Comparison of ENCODE assay signal across 8 cellular contexts in the genomic region with DNA sequence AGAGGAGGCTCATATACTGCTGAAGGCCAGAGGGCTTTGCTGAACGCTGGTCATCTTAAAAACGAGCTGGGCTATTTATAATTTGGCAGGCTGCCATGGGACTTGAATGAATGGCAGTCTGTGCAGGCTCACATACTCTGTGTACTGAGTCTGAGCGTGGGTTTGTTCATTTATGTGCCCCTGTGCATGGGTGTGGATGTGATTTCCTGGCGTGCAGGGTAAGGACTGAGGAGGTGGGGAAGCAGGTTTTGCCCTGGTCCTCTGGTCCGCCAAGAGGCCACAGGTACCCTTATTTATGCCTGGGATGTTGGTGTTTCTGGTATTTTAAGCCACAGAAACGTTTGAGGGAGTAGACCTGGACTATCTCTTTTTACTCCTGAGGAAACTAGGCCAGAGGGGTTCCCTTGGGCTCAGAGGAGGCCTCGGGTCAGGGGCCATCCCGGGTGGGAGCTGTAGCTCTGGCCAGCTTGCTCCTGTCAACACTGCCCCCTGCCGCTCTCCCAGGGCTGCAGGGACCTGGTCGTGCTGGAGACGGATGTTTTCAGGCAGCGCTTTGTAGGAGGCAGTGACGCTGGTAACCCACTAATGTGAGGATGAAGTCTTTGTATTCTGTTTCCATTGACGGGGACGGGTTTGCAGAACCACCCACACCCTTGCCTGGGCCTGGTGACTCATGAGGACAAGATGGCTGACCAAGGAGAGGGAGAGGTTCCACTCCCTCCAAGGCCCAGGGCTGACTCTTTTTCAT.
A peak's percentile ranks its signal among the peaks of the same experiment; 100 is the strongest.
DNase-seq lines count a peak whose midpoint lies in the region; ATAC-seq and TF ChIP-seq lines count a peak whose summit lies in the region.

No MANE protein-coding gene starts in this region.

- no peak for TF ChIP-seq EP300 in sigmoid colon (IDR thresholded peaks at IDR 0.05)

- H3K27ac ChIP-seq in KOPT-K1 (ENCODE audit: low read depth, low read length, poor library complexity, severe bottlenecking) (peak overlapping the region; percentile 97), right cardiac atrium (ENCODE audit: low read length) (peak overlapping the region; percentile 70), sigmoid colon (peak overlapping the region in 3 of 4 donors; percentile 3 to 60 (median 10))

- H3K36me3 ChIP-seq in KOPT-K1 (ENCODE audit: insufficient read depth, low read length): peaks cover 8% of the 10 kb centered on the region; the same call in 1 of the 2 replicates
- no peaks in the 10 kb centered on the region for H3K36me3 ChIP-seq in sigmoid colon

- no peak overlapping the region for H3K4me3 ChIP-seq in astrocyte of the cerebellum (ENCODE audit: low read depth, low read length)
- no peak overlapping the region for H3K4me3 ChIP-seq in right cardiac atrium (ENCODE audit: low read length)
- no peak overlapping the region for H3K4me3 ChIP-seq in sigmoid colon

- no peaks in the 10 kb centered on the region for H3K27me3 ChIP-seq in right cardiac atrium (ENCODE audit: control insufficient read depth, insufficient read depth)
- H3K27me3 ChIP-seq in sigmoid colon: no peaks in the 10 kb centered on the region

- DNase-seq in T1000 (lab: John Stamatoyannopoulos, UW): peak; percentile 50
- DNase-seq in astrocyte of the cerebellum (ENCODE audit: low read depth): peak; percentile 79
- peak; percentile 86 to 89 (median 88) for DNase-seq in right cardiac atrium
- peak; percentile 78 for DNase-seq in sigmoid colon
- DNase-seq in AML-193 (lab: John Stamatoyannopoulos, UW): no peak

- in situ Hi-C loops in astrocyte of the cerebellum (cut with HindIII; ENCODE audit: low sequenced_read_pairs): no loop called here

- TF ChIP-seq POLR2A in sigmoid colon (IDR thresholded peaks at IDR 0.05): no peak

- WGBS in right cardiac atrium: 17% methylated on average over 15 of the region's 15 CpGs
- WGBS in sigmoid colon, 2 donors: 29 to 37% methylated on average over 15 of the region's 15 CpGs

- intact Hi-C loops in right cardiac atrium (cut with DNase I): loop anchor here in 1 of 4 donors (10.0 kb wide), 1 partner anchor 196 kb away; no protein-coding TSS in a partner anchor
- intact Hi-C loops in sigmoid colon (cut with DNase I): no loop called here

- H3K9me3 ChIP-seq in KOPT-K1 (ENCODE audit: insufficient read depth, low read length, poor library complexity, severe bottlenecking) (peaks cover 7% of the 10 kb centered on the region), right cardiac atrium (ENCODE audit: control insufficient read depth, low read length) (no peaks in the 10 kb centered on the region), sigmoid colon (no peaks in the 10 kb centered on the region)

- ATAC-seq in GM18520 (IDR thresholded peaks at IDR 0.05; ENCODE audit: unreplicated experiment) (peak; percentile 39), right cardiac atrium (peak; percentile 77 to 94), GM19324 (IDR thresholded peaks at IDR 0.05; ENCODE audit: low FRiP score, unreplicated experiment) (no peak)

- peaks cover 20% of the 10 kb centered on the region for H3K4me1 ChIP-seq in right cardiac atrium (ENCODE audit: control insufficient read depth, insufficient read depth, low read length)
- H3K4me1 ChIP-seq in sigmoid colon: peaks cover 2 to 20% (median 17%) of the 10 kb centered on the region in 4 donors

- TF ChIP-seq CTCF in astrocyte of the cerebellum (IDR thresholded peaks at IDR 0.05; ENCODE audit: low read depth, low read length, missing control alignments) (peak; percentile 72), sigmoid colon (IDR thresholded peaks at IDR 0.05) (no peak)

Comparison
In these comparisons a context has a peak if more than half of its experiments do, and no peak if none do; other contexts are left out.
1. H3K27ac ChIP-seq: peak in every context shown above with its lines; median percentile 97 in KOPT-K1; 70 in right cardiac atrium; 10 in sigmoid colon.
2. DNase-seq: peak in T1000 (single experiment), astrocyte of the cerebellum (single experiment), right cardiac atrium (3 of 3) and sigmoid colon (single experiment); none in AML-193 (0 of 2).